Comparison of ENCODE assay signal across 1 cellular context in genomic region chr7:100641860-100642533, GRCh38.
TF ChIP-seq lines count a peak whose summit lies in the region.

No MANE protein-coding gene starts in this region.

TF ChIP-seq in HepG2, 621 proteins besides CTCF, POLR2A, EP300 and RAD21 (continued from another document and continues in another):
- TF ChIP-seq, protein P1, sequence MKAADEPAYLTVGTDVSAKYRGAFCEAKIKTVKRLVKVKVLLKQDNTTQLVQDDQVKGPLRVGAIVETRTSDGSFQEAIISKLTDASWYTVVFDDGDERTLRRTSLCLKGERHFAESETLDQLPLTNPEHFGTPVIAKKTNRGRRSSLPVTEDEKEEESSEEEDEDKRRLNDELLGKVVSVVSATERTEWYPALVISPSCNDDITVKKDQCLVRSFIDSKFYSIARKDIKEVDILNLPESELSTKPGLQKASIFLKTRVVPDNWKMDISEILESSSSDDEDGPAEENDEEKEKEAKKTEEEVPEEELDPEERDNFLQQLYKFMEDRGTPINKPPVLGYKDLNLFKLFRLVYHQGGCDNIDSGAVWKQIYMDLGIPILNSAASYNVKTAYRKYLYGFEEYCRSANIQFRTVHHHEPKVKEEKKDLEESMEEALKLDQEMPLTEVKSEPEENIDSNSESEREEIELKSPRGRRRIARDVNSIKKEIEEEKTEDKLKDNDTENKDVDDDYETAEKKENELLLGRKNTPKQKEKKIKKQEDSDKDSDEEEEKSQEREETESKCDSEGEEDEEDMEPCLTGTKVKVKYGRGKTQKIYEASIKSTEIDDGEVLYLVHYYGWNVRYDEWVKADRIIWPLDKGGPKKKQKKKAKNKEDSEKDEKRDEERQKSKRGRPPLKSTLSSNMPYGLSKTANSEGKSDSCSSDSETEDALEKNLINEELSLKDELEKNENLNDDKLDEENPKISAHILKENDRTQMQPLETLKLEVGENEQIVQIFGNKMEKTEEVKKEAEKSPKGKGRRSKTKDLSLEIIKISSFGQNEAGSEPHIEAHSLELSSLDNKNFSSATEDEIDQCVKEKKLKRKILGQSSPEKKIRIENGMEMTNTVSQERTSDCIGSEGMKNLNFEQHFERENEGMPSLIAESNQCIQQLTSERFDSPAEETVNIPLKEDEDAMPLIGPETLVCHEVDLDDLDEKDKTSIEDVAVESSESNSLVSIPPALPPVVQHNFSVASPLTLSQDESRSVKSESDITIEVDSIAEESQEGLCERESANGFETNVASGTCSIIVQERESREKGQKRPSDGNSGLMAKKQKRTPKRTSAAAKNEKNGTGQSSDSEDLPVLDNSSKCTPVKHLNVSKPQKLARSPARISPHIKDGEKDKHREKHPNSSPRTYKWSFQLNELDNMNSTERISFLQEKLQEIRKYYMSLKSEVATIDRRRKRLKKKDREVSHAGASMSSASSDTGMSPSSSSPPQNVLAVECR (CRISPR knock-in tag; IDR thresholded peaks at IDR 0.05; ENCODE audit: borderline replicate concordance) = 0 out of 2 replicates have a peak, but pooled peaks have one; percentile 35
- TF ChIP-seq ZHX1 (CRISPR knock-in tag; IDR thresholded peaks at IDR 0.05; ENCODE audit: low read depth) (0 out of 2 replicates have a peak, but pooled peaks have one; percentile 27), SP4 (CRISPR knock-in tag; IDR thresholded peaks at IDR 0.05) (peak; percentile 2; the same call in 1 of the 2 replicates), ZNF432 (CRISPR knock-in tag; IDR thresholded peaks at IDR 0.05; ENCODE audit: borderline replicate concordance) (no peak), ZNF468 (CRISPR knock-in tag; IDR thresholded peaks at IDR 0.05) (no peak), ZEB1 (IDR thresholded peaks at IDR 0.05; ENCODE audit: insufficient replicate concordance, low read depth) (peak; percentile 4), TARDBP (CRISPR knock-in tag; IDR thresholded peaks at IDR 0.05) (peak; percentile 4; the same call in 1 of the 2 replicates), HINFP (CRISPR knock-in tag; IDR thresholded peaks at IDR 0.05; ENCODE audit: low read depth) (no peak), ZNF782 (CRISPR knock-in tag; IDR thresholded peaks at IDR 0.05; ENCODE audit: borderline replicate concordance) (peak; percentile 57; the same call in 1 of the 2 replicates), PHF5A (CRISPR knock-in tag; IDR thresholded peaks at IDR 0.05; ENCODE audit: low read depth, unreplicated experiment) (no peak), REXO4 (CRISPR knock-in tag; IDR thresholded peaks at IDR 0.05; ENCODE audit: borderline replicate concordance) (no peak), ZMAT3 (CRISPR knock-in tag; conservative IDR thresholded peaks at IDR 0.05) (peak; percentile 58; the same call in 1 of the 2 replicates), ZNF746 (CRISPR knock-in tag; IDR thresholded peaks at IDR 0.05) (peak; percentile 8; the same call in 1 of the 2 replicates), ZBTB7B (CRISPR knock-in tag; IDR thresholded peaks at IDR 0.05) (peak; percentile 53), ZNF619 (CRISPR knock-in tag; IDR thresholded peaks at IDR 0.05) (0 out of 2 replicates have a peak, but pooled peaks have one; percentile 36), NCOR1 (IDR thresholded peaks at IDR 0.05; ENCODE audit: borderline replicate concordance, low read length) (peak; percentile 18), ASH2L (IDR thresholded peaks at IDR 0.05; ENCODE audit: insufficient read length, low read depth, low read length) (peak; percentile 21), TGIF2 (CRISPR knock-in tag; IDR thresholded peaks at IDR 0.05) (0 out of 2 replicates have a peak, but pooled peaks have one; percentile 20), PREB (CRISPR knock-in tag; IDR thresholded peaks at IDR 0.05) (no peak), MEF2D (CRISPR knock-in tag; IDR thresholded peaks at IDR 0.05) (0 out of 2 replicates have a peak, but pooled peaks have one; percentile 34), ATF7 (IDR thresholded peaks at IDR 0.05) (no peak), ATF7 (CRISPR knock-in tag; IDR thresholded peaks at IDR 0.05) (peak; percentile 48; the same call in 1 of the 2 replicates), TAF1 (CRISPR knock-in tag; IDR thresholded peaks at IDR 0.05) (no peak), PHF8 (CRISPR knock-in tag; IDR thresholded peaks at IDR 0.05) (no peak; the same call in 1 of the 2 replicates), ZNF773 (CRISPR knock-in tag; IDR thresholded peaks at IDR 0.05; ENCODE audit: borderline replicate concordance) (0 out of 2 replicates have a peak, but pooled peaks have one; percentile 63), RFXAP (CRISPR knock-in tag; IDR thresholded peaks at IDR 0.05; ENCODE audit: borderline replicate concordance) (peak; percentile 56; the same call in 1 of the 2 replicates), NFIB (CRISPR knock-in tag; IDR thresholded peaks at IDR 0.05; ENCODE audit: borderline replicate concordance) (no peak), HNRNPL (IDR thresholded peaks at IDR 0.05; ENCODE audit: low read depth, low read length) (0 out of 2 replicates have a peak, but pooled peaks have one; percentile 10), ZC3H13 (CRISPR knock-in tag; IDR thresholded peaks at IDR 0.05) (peak; percentile 35; the same call in 1 of the 2 replicates), MXD1 (CRISPR knock-in tag; IDR thresholded peaks at IDR 0.05) (peak; percentile 47; the same call in 1 of the 2 replicates), ZGPAT (CRISPR knock-in tag; IDR thresholded peaks at IDR 0.05) (0 out of 2 replicates have a peak, but pooled peaks have one; percentile 28)
- TF ChIP-seq, protein P2, sequence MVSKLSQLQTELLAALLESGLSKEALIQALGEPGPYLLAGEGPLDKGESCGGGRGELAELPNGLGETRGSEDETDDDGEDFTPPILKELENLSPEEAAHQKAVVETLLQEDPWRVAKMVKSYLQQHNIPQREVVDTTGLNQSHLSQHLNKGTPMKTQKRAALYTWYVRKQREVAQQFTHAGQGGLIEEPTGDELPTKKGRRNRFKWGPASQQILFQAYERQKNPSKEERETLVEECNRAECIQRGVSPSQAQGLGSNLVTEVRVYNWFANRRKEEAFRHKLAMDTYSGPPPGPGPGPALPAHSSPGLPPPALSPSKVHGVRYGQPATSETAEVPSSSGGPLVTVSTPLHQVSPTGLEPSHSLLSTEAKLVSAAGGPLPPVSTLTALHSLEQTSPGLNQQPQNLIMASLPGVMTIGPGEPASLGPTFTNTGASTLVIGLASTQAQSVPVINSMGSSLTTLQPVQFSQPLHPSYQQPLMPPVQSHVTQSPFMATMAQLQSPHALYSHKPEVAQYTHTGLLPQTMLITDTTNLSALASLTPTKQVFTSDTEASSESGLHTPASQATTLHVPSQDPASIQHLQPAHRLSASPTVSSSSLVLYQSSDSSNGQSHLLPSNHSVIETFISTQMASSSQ (IDR thresholded peaks at IDR 0.05; ENCODE audit: low read depth) = no peak
- TF ChIP-seq, protein P2 (CRISPR knock-in tag; IDR thresholded peaks at IDR 0.05; ENCODE audit: borderline replicate concordance) = no peak
- TF ChIP-seq, protein P3, sequence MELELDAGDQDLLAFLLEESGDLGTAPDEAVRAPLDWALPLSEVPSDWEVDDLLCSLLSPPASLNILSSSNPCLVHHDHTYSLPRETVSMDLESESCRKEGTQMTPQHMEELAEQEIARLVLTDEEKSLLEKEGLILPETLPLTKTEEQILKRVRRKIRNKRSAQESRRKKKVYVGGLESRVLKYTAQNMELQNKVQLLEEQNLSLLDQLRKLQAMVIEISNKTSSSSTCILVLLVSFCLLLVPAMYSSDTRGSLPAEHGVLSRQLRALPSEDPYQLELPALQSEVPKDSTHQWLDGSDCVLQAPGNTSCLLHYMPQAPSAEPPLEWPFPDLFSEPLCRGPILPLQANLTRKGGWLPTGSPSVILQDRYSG (CRISPR knock-in tag; IDR thresholded peaks at IDR 0.05) = 0 out of 2 replicates have a peak, but pooled peaks have one; percentile 28
- TF ChIP-seq, protein P4, sequence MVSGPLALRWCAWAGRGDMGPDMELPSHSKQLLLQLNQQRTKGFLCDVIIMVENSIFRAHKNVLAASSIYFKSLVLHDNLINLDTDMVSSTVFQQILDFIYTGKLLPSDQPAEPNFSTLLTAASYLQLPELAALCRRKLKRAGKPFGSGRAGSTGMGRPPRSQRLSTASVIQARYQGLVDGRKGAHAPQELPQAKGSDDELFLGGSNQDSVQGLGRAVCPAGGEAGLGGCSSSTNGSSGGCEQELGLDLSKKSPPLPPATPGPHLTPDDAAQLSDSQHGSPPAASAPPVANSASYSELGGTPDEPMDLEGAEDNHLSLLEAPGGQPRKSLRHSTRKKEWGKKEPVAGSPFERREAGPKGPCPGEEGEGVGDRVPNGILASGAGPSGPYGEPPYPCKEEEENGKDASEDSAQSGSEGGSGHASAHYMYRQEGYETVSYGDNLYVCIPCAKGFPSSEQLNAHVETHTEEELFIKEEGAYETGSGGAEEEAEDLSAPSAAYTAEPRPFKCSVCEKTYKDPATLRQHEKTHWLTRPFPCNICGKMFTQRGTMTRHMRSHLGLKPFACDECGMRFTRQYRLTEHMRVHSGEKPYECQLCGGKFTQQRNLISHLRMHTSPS (CRISPR knock-in tag; IDR thresholded peaks at IDR 0.05; ENCODE audit: low read depth) = peak; percentile 43; the same call in 1 of the 2 replicates
- TF ChIP-seq, protein P5, sequence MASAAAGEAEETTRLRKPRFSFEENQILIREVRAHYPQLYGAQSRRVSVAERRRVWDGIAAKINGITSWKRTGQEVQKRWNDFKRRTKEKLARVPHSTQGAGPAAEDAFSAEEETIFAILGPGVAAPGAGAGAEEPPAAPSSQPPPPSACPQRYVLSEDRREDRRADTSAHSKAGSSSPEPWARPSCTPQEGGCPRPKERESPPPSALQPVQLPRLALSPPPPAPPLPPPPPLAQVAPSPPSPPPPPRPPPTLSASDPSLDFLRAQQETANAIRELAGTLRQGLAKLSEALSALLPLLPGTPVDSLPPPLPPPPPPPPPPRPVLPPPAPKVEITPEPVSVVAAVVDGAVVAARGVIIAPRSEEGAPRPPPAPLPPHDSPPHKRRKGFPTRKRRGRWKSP (CRISPR knock-in tag; IDR thresholded peaks at IDR 0.05) = 0 out of 2 replicates have a peak, but pooled peaks have one; percentile 13
